9 cellular contexts compared by ENCODE assay signal in genomic region chr6:16259604-16260003, GRCh38. TPM values are rescaled to one million over a fixed set of nuclear protein-coding genes. Genes with fewer than 3 reads are reported as not detected.
A peak's percentile ranks its signal among the peaks of the same experiment; 100 is the strongest.
DNase-seq lines count a peak whose midpoint lies in the region; ATAC-seq, FAIRE-seq and TF ChIP-seq lines count a peak whose summit lies in the region.
"Not testable (repeated sequence)": the region's sequence is repeated elsewhere in the genome, so short reads cannot be mapped to it uniquely, and the experiment has no call there.
"Had no signal": no experiment of that assay in that cellular context is flagged by ENCODE, and none has a peak within 500 bp of the region (broad histone marks: within the 10 kb centered on the region; RNA-seq: fewer than 3 reads in every experiment).

No MANE protein-coding gene starts in this region.

- TF ChIP-seq RAD21 in K562 (CRISPR knock-in tag; conservative IDR thresholded peaks at IDR 0.05 in 1 of 2, IDR thresholded peaks at IDR 0.05 in 1 of 2): not testable (repeated sequence)

- H3K9ac ChIP-seq in K562 (ENCODE audit: insufficient read depth in 1 of 2, low read depth in 2 of 2, low read length in 2 of 2); endodermal cell (ENCODE audit: extremely low read depth, low read length, poor library complexity, severe bottlenecking); mesendoderm (ENCODE audit: low read length): not testable (repeated sequence)

- H3K79me1 ChIP-seq in mesendoderm (ENCODE audit: low read length): not testable (repeated sequence)

- not testable (repeated sequence) for TF ChIP-seq POLR2A in K562 (conservative IDR thresholded peaks at IDR 0.05); gastrocnemius medialis (IDR thresholded peaks at IDR 0.05); testis (IDR thresholded peaks at IDR 0.05)

- H2AK5ac ChIP-seq in mesendoderm (ENCODE audit: low read length): not testable (repeated sequence)

- ATAC-seq in K562, psoas muscle, gastrocnemius medialis: not testable (repeated sequence)

- not testable (repeated sequence) for H3K4ac ChIP-seq in mesendoderm (ENCODE audit: low read depth, low read length)

- TF ChIP-seq EP300 in K562 (IDR thresholded peaks at IDR 0.05; ENCODE audit: low read length): not testable (repeated sequence)

- intact Hi-C loops in K562 (cut with micrococcal nuclease); psoas muscle (cut with DNase I); testis (cut with DNase I; ENCODE audit: low total_unique reads): not testable (repeated sequence)
- intact Hi-C loops in gastrocnemius medialis (cut with DNase I; ENCODE audit: low total_unique reads): loop anchor here (2.0 kb wide), 1 partner anchor 21 kb away; the partner anchor contains the start of gene GMPR

- peak overlapping the region; percentile 50 for H3K56ac ChIP-seq in mesendoderm (ENCODE audit: low read length)

- CTCF ChIA-PET in K562 (lab: Yijun Ruan, JAX; ENCODE audit: low intra/inter-chr PET ratio): not testable (repeated sequence)

- not testable (repeated sequence) for H4K8ac ChIP-seq in mesendoderm (ENCODE audit: low read depth, low read length)

- H3K27ac ChIP-seq in K562 (ENCODE audit: extremely low read depth, low read depth, low read length); endodermal cell (ENCODE audit: low read depth, low read length): not testable (repeated sequence)
- H3K27ac ChIP-seq in cardiac muscle cell: peak overlapping the region; percentile 82
- peak overlapping the region; percentile 70 for H3K27ac ChIP-seq in mesendoderm (ENCODE audit: low read depth, low read length)
- peak overlapping the region; percentile 60 for H3K27ac ChIP-seq in psoas muscle
- H3K27ac ChIP-seq in gastrocnemius medialis: peak overlapping the region; percentile 70 to 81 (median 76)
- peak overlapping the region; percentile 72 to 78 for H3K27ac ChIP-seq in testis

- H3K4me3 ChIP-seq in K562; endodermal cell (ENCODE audit: low read length); cardiac muscle cell; mesendoderm (ENCODE audit: low read length); psoas muscle; gastrocnemius medialis; testis: not testable (repeated sequence)

- not testable (repeated sequence) for BruUV-seq in K562 (replicated peaks; lab: Mats Ljungman, UMichigan)

- not testable (repeated sequence) for H2BK15ac ChIP-seq in mesendoderm (replicated peaks; ENCODE audit: low read depth)

- not testable (repeated sequence) for H3K9me3 ChIP-seq in K562 (replicated peaks; ENCODE audit: control insufficient read depth, insufficient read depth, low read depth, low read length); endodermal cell (ENCODE audit: control insufficient read depth, low read length); cardiac muscle cell (ENCODE audit: low read depth); psoas muscle; gastrocnemius medialis; testis

- 43% methylated on average over 2 of the region's 3 CpGs for WGBS in K562 (ENCODE audit: insufficient coverage, low coverage, missing lambda C conversion rate)
- WGBS in endodermal cell (ENCODE audit: insufficient coverage in 1 of 2, insufficient read length in 1 of 2), 2 experiments: 92% methylated on average over 1 of the region's 3 CpGs; no CpG with 5 or more reads in 1 of the 2 experiments
- WGBS in mesendoderm (ENCODE audit: extremely low coverage, insufficient coverage, low lambda C conversion rate): no CpG with 5 or more reads among the region's 3 CpGs
- 84 to 95% (median 86%) methylated on average over 2 of the region's 3 CpGs for WGBS in psoas muscle, 3 donors
- 76 to 82% methylated on average over 2 of the region's 3 CpGs for whole genome bisulfite sequencing in testis, 2 donors

- FAIRE-seq in K562 (lab: Jason Lieb, UNC): not testable (repeated sequence)

- peak overlapping the region; percentile 76 for H3K27ac Mint-ChIP-seq in endodermal cell

- not testable (repeated sequence) for H2AFZ ChIP-seq in K562 (ENCODE audit: low read depth, low read length)

- H3K9me1 ChIP-seq in K562 (ENCODE audit: control insufficient read depth, insufficient read depth, low read length): not testable (repeated sequence)

- TF ChIP-seq CTCF in K562 (IDR thresholded peaks at IDR 0.05 in 2 of 3, conservative IDR thresholded peaks at IDR 0.05 in 1 of 3; ENCODE audit: insufficient read depth in 2 of 3, low read depth in 1 of 3, low read length in 3 of 3); endodermal cell (conservative IDR thresholded peaks at IDR 0.05); cardiac muscle cell (IDR thresholded peaks at IDR 0.05; ENCODE audit: low read depth, low read length); psoas muscle (IDR thresholded peaks at IDR 0.05); gastrocnemius medialis (IDR thresholded peaks at IDR 0.05 in 4 of 5, conservative IDR thresholded peaks at IDR 0.05 in 1 of 5); testis (IDR thresholded peaks at IDR 0.05): not testable (repeated sequence)

- H3K9me3 Mint-ChIP-seq in endodermal cell: not testable (repeated sequence)

- in situ Hi-C loops in K562 (cut with MboI); gastrocnemius medialis (cut with MboI; ENCODE audit: low sequenced_read_pairs in 4 of 4): not testable (repeated sequence)

- H3K79me2 ChIP-seq in K562 (ENCODE audit: control insufficient read depth, insufficient read depth, low read length): peaks cover 15% of the 10 kb centered on the region; the same call in 2 of the 3 replicates
- not testable (repeated sequence) for H3K79me2 ChIP-seq in mesendoderm (ENCODE audit: control insufficient read depth, insufficient read depth, low read length)

- H3K4me3 Mint-ChIP-seq in endodermal cell: not testable (repeated sequence)

- not testable (repeated sequence) for H3K18ac ChIP-seq in mesendoderm (ENCODE audit: low read length)

- H3K27me3 Mint-ChIP-seq in endodermal cell (ENCODE audit: insufficient read depth): not testable (repeated sequence)

- peaks cover 12 to 18% of the 10 kb centered on the region in 2 experiments; a peak in 4 of 5 replicates for H3K4me1 ChIP-seq in K562 (replicated peaks in 1 of 2; ENCODE audit: control insufficient read depth in 2 of 2, insufficient read depth in 2 of 2, low read length in 2 of 2)
- peaks cover 15% of the 10 kb centered on the region for H3K4me1 ChIP-seq in endodermal cell (ENCODE audit: control insufficient read depth, insufficient read depth, low read length)
- peaks cover 15% of the 10 kb centered on the region for H3K4me1 ChIP-seq in cardiac muscle cell (ENCODE audit: low read depth)
- not testable (repeated sequence) for H3K4me1 ChIP-seq in mesendoderm (ENCODE audit: control insufficient read depth, low read depth, low read length)
- H3K4me1 ChIP-seq in psoas muscle: peaks cover 27% of the 10 kb centered on the region
- peaks cover 25 to 50% of the 10 kb centered on the region in 2 donors for H3K4me1 ChIP-seq in gastrocnemius medialis
- H3K4me1 ChIP-seq in testis: peaks cover 26% of the 10 kb centered on the region

- POLR2A ChIA-PET in K562 (lab: Yijun Ruan, JAX): interaction anchor here (7.6 kb wide), 1 partner anchor 7 kb away, joined by 97 read pairs; no protein-coding TSS in a partner anchor

- DNase-seq in K562 (ENCODE audit: extremely low read depth in 1 of 4, low spot score in 3 of 4); endodermal cell; cardiac muscle cell (ENCODE audit: low read depth in 1 of 2, low spot score in 1 of 2); mesendoderm; psoas muscle; gastrocnemius medialis; testis: not testable (repeated sequence)

- H3K4me1 Mint-ChIP-seq in endodermal cell: peaks cover 35% of the 10 kb centered on the region

- H4K5ac ChIP-seq in mesendoderm (ENCODE audit: low read length): not testable (repeated sequence)

- not testable (repeated sequence) for H3K27me3 ChIP-seq in K562 (ENCODE audit: control insufficient read depth in 2 of 2, insufficient read depth in 2 of 2, low read length in 2 of 2); endodermal cell (ENCODE audit: control insufficient read depth, insufficient read depth, low read length, poor library complexity, severe bottlenecking); cardiac muscle cell; mesendoderm (ENCODE audit: insufficient read depth, low read length, poor library complexity); psoas muscle (ENCODE audit: insufficient read depth in 3 of 3, low read length in 2 of 3); gastrocnemius medialis; testis

- H4K20me1 ChIP-seq in K562 (replicated peaks; ENCODE audit: control insufficient read depth, insufficient read depth, low read length): not testable (repeated sequence)

- H3K36me3 ChIP-seq in K562 (ENCODE audit: control insufficient read depth, insufficient read depth, low read length) (peaks cover 55% of the 10 kb centered on the region), endodermal cell (ENCODE audit: control insufficient read depth, insufficient read depth, low read length) (peaks cover 16% of the 10 kb centered on the region), psoas muscle (ENCODE audit: insufficient read depth in 1 of 2, low read depth in 1 of 2) (peaks cover 0 to 28% of the 10 kb centered on the region in 2 donors), gastrocnemius medialis (peaks cover 0 to 15% of the 10 kb centered on the region in 2 donors)
- not testable (repeated sequence) for H3K36me3 ChIP-seq in cardiac muscle cell; mesendoderm (ENCODE audit: control insufficient read depth, insufficient read depth, low read length); testis (ENCODE audit: low read depth, missing control alignments)

- not testable (repeated sequence) for H2BK5ac ChIP-seq in mesendoderm (ENCODE audit: low read length)

- not testable (repeated sequence) for H2BK120ac ChIP-seq in mesendoderm (ENCODE audit: low read depth, low read length)

- H3K36me3 Mint-ChIP-seq in endodermal cell (ENCODE audit: low read depth): peaks cover 42% of the 10 kb centered on the region

- H3K23ac ChIP-seq in mesendoderm (ENCODE audit: low read length): not testable (repeated sequence)

- H3K4me2 ChIP-seq in K562 (ENCODE audit: insufficient read depth, low read length); mesendoderm (ENCODE audit: low read length): not testable (repeated sequence)

RNA-seq across cellular contexts. Expression of gene GMPR, which starts 21.2 kb away (rescaled TPM):
- total RNA-seq in K562 (2011; cell fraction: chromatin; rRNA removed; ENCODE audit: low replicate concordance): 58.9 and 89.1 TPM in 2 replicates
- 52.6 and 53.0 TPM in 2 replicates for total RNA-seq in K562 (2011; cell fraction: nucleolus; rRNA removed)
- total RNA-seq in K562 (2011; cell fraction: nucleoplasm; rRNA removed): 58.1 and 58.7 TPM in 2 replicates
- 42.5 and 46.2 TPM in 2 replicates for total RNA-seq in K562 (2014; rRNA removed)
- 34.1 and 34.6 TPM in 2 replicates for total RNA-seq in K562 (2014; rRNA removed; fragmentation: Illumina TruSeq; extraction: Trizol)
- total RNA-seq in K562 (2015; rRNA removed; fragmentation: Illumina TruSeq; extraction: Trizol): 52.9 and 53.5 TPM in 2 replicates
- 64.1 and 73.7 TPM in 2 replicates for total RNA-seq in K562 (2021)
- polyA plus RNA-seq in K562 (2011; rRNA removed): 66.7 and 72.1 TPM in 2 replicates
- 97.7 and 111 TPM in 2 replicates for polyA plus RNA-seq in K562 (2011; cell fraction: cytosol; rRNA removed)
- polyA plus RNA-seq in K562 (2011; cell fraction: nucleus; rRNA removed): 50.2 and 57.5 TPM in 2 replicates
- 80.2 and 117 TPM in 2 replicates for polyA plus RNA-seq in K562 (2012)
- 83.7 and 85.6 TPM in 2 replicates for polyA plus RNA-seq in K562 (2014; fragmentation: Illumina TruSeq; extraction: Trizol)
- 10 to 100 TPM; 42.0 to 47.8 TPM for polyA plus RNA-seq in K562 (2014; fragmentation: Nextera tagmentation; extraction: Ambion mirVana)
- polyA plus RNA-seq in K562 (2014; rRNA removed): 45.6 and 49.8 TPM in 2 replicates
- 82.0 and 85.1 TPM in 2 replicates for polyA minus RNA-seq in K562 (2011; rRNA and poly(A)+ RNA removed)
- polyA minus RNA-seq in K562 (2011; cell fraction: cytosol; rRNA and poly(A)+ RNA removed): 38.0 and 45.0 TPM in 2 replicates
- polyA minus RNA-seq in K562 (2011; cell fraction: nucleus; rRNA and poly(A)+ RNA removed): 26.5 and 45.9 TPM in 2 replicates
- total RNA-seq in endodermal cell: 10 to 100 TPM in 1 of 2 donors, 1 to 10 TPM in 1; 4.9 to 20.7 TPM
- 6.1 TPM for polyA plus RNA-seq in endodermal cell (2013, experiment 1 of 2)
- polyA plus RNA-seq in endodermal cell (2013, experiment 2 of 2): 6.0 TPM
- 8.8 and 9.4 TPM in 2 replicates for total RNA-seq in cardiac muscle cell
- 29.6 and 32.0 TPM in 2 replicates for polyA plus RNA-seq in cardiac muscle cell
- polyA plus RNA-seq in mesendoderm (2013, experiment 1 of 2): 19.3 TPM
- polyA plus RNA-seq in mesendoderm (2013, experiment 2 of 2): 19.7 TPM
- 100 to 1,000 TPM; 139 to 265 (median 189) TPM for total RNA-seq in psoas muscle
- 100 to 1,000 TPM in 2 of 3 donors, 10 to 100 TPM in 1; 26.6 to 286 (median 235) TPM for polyA plus RNA-seq in psoas muscle
- total RNA-seq in gastrocnemius medialis: 100 to 1,000 TPM; 109 to 266 (median 239) TPM
- total RNA-seq in testis: 100 to 1,000 TPM; 164 to 215 TPM
- polyA plus RNA-seq in testis (ENCODE audit: insufficient read depth, low read depth, low replicate concordance): 121 TPM
- total RNA-seq: B cell; CD4-positive, alpha-beta memory T cell had no signal
